In the genomic region with DNA sequence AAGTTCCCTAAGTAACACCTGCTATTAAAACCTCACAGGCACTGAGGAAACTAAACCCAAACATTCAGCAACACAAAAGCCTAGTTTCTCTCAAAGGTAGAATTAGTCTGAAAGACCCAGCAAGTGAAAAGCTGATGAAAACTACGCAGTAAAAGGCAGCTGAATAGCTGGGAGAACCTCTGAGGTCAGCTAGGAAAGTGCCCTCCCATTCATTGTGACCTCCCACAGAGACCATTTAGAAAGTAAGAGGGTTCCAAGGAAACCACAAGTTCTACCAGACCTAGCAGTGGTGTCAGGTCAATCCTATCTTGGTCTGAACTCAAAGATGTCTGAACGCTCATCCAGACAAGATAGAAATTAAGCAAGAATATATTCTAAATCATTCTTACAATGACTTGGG, we compare ENCODE assay signal across 17 cellular contexts.
"Had no signal": no experiment of that assay in that cellular context is flagged by ENCODE, and none has a peak within 500 bp of the region (broad histone marks: within the 10 kb centered on the region; RNA-seq: fewer than 3 reads in every experiment).

No MANE protein-coding gene starts in this region.

- ATAC-seq: activated CD4-positive, CD25-positive, alpha-beta regulatory T cell treated with anti-CD3 and anti-CD28 coated beads, Interleukin-2, amount 50 U/mL, for 24 hours; activated naive CD4-positive, alpha-beta T cell treated with anti-CD3 and anti-CD28 coated beads, Interleukin-2, amount 50 U/mL, for 72 hours; body of pancreas; esophagus mucosa; mucosa of descending colon; naive thymus-derived CD8-positive, alpha-beta T cell; right lobe of liver had no signal

- H3K9me3 ChIP-seq: prostate gland, right lobe of liver had no signal

- H3K4me3 ChIP-seq: body of pancreas, mucosa of descending colon, prostate gland, right lobe of liver had no signal

- H3K4me1 ChIP-seq: body of pancreas, prostate gland, right lobe of liver had no signal

- H3K36me3 ChIP-seq: prostate gland, right lobe of liver had no signal

- H3K27me3 ChIP-seq: body of pancreas, right lobe of liver had no signal

- DNase-seq: activated CD4-positive, alpha-beta T cell treated with anti-CD3 and anti-CD28 coated beads, Interleukin-2, amount 50 U/mL, for 4 hours; activated effector memory CD4-positive, alpha-beta T cell treated with anti-CD3 and anti-CD28 coated beads, Interleukin-2, amount 50 U/mL, for 16 hours; activated T-cell treated with anti-CD3 and anti-CD28 coated beads, Interleukin-2, amount 50 U/mL, for 1 hour; amniotic stem cell; body of pancreas; dermis blood vessel endothelial cell; hypothalamus; mucosa of descending colon; naive thymus-derived CD8-positive, alpha-beta T cell; nucleus accumbens; right lobe of liver; stimulated activated CD4-positive, alpha-beta T cell treated with anti-CD3 and anti-CD28 coated beads, Interleukin-2, amount 100 ng/mL, for 24 hours; stimulated activated naive B cell treated with anti-CD40 and anti-IgM and Interleukin-4, amounts not matched to agents 10 μg/mL and 1 μg/mL and 100 μg/mL, for 72 hours had no signal

- H3K27ac ChIP-seq: body of pancreas, prostate gland, right lobe of liver had no signal
